ENCODE assay signal across 20 cellular contexts in genomic region chr7:98995111-98995510, GRCh38.
"Had no signal": no experiment of that assay in that cellular context is flagged by ENCODE, and none has a peak within 500 bp of the region (broad histone marks: within the 10 kb centered on the region; RNA-seq: fewer than 3 reads in every experiment).

No MANE protein-coding gene starts in this region.

- DNase-seq: IMR-90, Karpas-422, KG1, MG63, NCI-H1092, NCI-H1105 treated with DMSO at 0.1 percent for 48 hours, NCI-H1417 treated with DMSO at 0.1 percent for 48 hours, NCI-H146, NCI-H187, NCI-H2029 treated with DMSO at 0.1 percent for 48 hours, NCI-H2171 treated with DMSO at 0.1 percent for 48 hours, NCI-H524, NCI-H526 treated with DMSO at 0.1 percent for 48 hours, NCI-H748 treated with DMSO at 0.1 percent for 48 hours, Right ventricle myocardium superior, RPMI8226, SIG-M5 had no signal

- H3K27me3 ChIP-seq: MG63, SJSA1 had no signal

- H3K9me3 ChIP-seq: MG63, SJSA1 had no signal

- ATAC-seq: HepG2 had no signal

- H3K27ac ChIP-seq: SJSA1, SK-N-MC had no signal

- H3K4me3 ChIP-seq: MG63, SJSA1, SK-N-MC had no signal
